15 cellular contexts compared by ENCODE assay signal in the genomic region with DNA sequence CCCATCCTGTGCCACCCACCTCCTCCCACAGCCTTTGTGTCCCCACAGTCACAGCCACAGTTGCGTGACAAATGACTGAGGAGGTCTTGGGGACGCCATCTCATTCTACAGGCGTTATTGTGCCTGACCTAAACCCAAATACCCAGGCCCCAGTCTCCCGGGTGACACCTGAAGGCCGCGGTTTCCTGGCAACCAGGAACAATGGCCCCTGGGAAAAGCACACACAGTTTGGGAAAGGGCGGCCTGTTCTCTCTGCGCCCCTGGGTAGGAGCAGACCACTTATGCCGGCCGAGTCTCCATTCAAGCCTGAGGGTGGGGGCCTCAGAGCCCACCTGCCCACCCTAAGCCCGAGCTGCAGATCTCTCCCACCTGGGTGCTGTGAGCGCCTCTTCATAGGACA. TPM values are rescaled to one million over a fixed set of nuclear protein-coding genes. Genes with fewer than 3 reads are reported as not detected.
A peak's percentile ranks its signal among the peaks of the same experiment; 100 is the strongest.
DNase-seq lines count a peak whose midpoint lies in the region; ATAC-seq, FAIRE-seq and TF ChIP-seq lines count a peak whose summit lies in the region.
"Had no signal": no experiment of that assay in that cellular context is flagged by ENCODE, and none has a peak within 500 bp of the region (broad histone marks: within the 10 kb centered on the region; RNA-seq: fewer than 3 reads in every experiment).

No MANE protein-coding gene starts in this region.

- H3K4me2 ChIP-seq in BLaER1: peak overlapping the region; percentile 69
- H3K4me2 ChIP-seq in BLaER1 treated with 17β-estradiol and CSF1 and Interleukin-3, amounts not matched to agents 10 nM and 100 nM: peak overlapping the region in 6 of 11 experiments; percentile 73 to 85 (median 80); a peak in 6 of 22 replicates

- no peak for ATAC-seq in SK-N-SH treated with all-trans-retinoic acid at 6 μM for 48 hours

- no peaks in the 10 kb centered on the region for H3K27me3 ChIP-seq in BLaER1
- peaks cover 0 to 12% (median 0%) of the 10 kb centered on the region in 11 experiments; a peak in 3 of 22 replicates for H3K27me3 ChIP-seq in BLaER1 treated with 17β-estradiol and CSF1 and Interleukin-3, amounts not matched to agents 10 nM and 100 nM

- H3K36me3 ChIP-seq in BLaER1 (no peaks in the 10 kb centered on the region), kidney (ENCODE audit: control insufficient read depth in 1 of 2, insufficient read depth in 2 of 2, low read length in 2 of 2) (no peaks in the 10 kb centered on the region)
- H3K36me3 ChIP-seq in BLaER1 treated with 17β-estradiol and CSF1 and Interleukin-3, amounts not matched to agents 10 nM and 100 nM: no peaks in the 10 kb centered on the region

- DNase-seq in NCI-H1930 (lab: John Stamatoyannopoulos, UW): peak; percentile 9
- DNase-seq in kidney: peak; percentile 44
- no peak for DNase-seq in NCI-H1436 treated with DMSO at 0.1 percent for 48 hours (lab: John Stamatoyannopoulos, UW)
- no peak for DNase-seq in GF-D8 (lab: John Stamatoyannopoulos, UW)
- no peak for DNase-seq in activated gamma-delta T cell (lab: John Stamatoyannopoulos, UW)
- DNase-seq: CD4-positive, alpha-beta memory T cell; GDM1; NCI-H2029 treated with DMSO at 0.1 percent for 48 hours; NCI-H524; Right ventricle myocardium superior had no signal

- H3K9ac ChIP-seq in BLaER1 (no peak overlapping the region), kidney (ENCODE audit: low read length in 2 of 2) (no peak overlapping the region)
- no peak overlapping the region for H3K9ac ChIP-seq in BLaER1 treated with 17β-estradiol and CSF1 and Interleukin-3, amounts not matched to agents 10 nM and 100 nM

- H4K20me1 ChIP-seq in BLaER1: 0 out of 2 replicates have a peak, but pooled peaks cover 7% of the 10 kb centered on the region
- peaks cover 0 to 6% (median 0%) of the 10 kb centered on the region in 11 experiments; a peak in 2 of 22 replicates for H4K20me1 ChIP-seq in BLaER1 treated with 17β-estradiol and CSF1 and Interleukin-3, amounts not matched to agents 10 nM and 100 nM

- no peak overlapping the region for H3K4me3 ChIP-seq in BLaER1
- H3K4me3 ChIP-seq in BLaER1 treated with 17β-estradiol and CSF1 and Interleukin-3, amounts not matched to agents 10 nM and 100 nM: no peak overlapping the region
- no peak overlapping the region for H3K4me3 ChIP-seq in kidney (ENCODE audit: low read length in 2 of 2)

- no peak for FAIRE-seq in kidney (lab: Jason Lieb, UNC)

- H3K4me1 ChIP-seq in BLaER1 (peaks cover 75% of the 10 kb centered on the region), kidney (ENCODE audit: control insufficient read depth in 1 of 2, insufficient read depth in 1 of 2, low read depth in 1 of 2, low read length in 2 of 2) (no peaks in the 10 kb centered on the region)
- H3K4me1 ChIP-seq in BLaER1 treated with 17β-estradiol and CSF1 and Interleukin-3, amounts not matched to agents 10 nM and 100 nM: peaks cover 37 to 71% (median 60%) of the 10 kb centered on the region in 10 experiments

- no peaks in the 10 kb centered on the region for H3K9me3 ChIP-seq in BLaER1
- peaks cover 0 to 4% (median 0%) of the 10 kb centered on the region in 11 experiments; a peak in 1 of 22 replicates for H3K9me3 ChIP-seq in BLaER1 treated with 17β-estradiol and CSF1 and Interleukin-3, amounts not matched to agents 10 nM and 100 nM (replicated peaks in 1 of 11)
- H3K9me3 ChIP-seq in kidney (ENCODE audit: control insufficient read depth in 1 of 2, low read length in 2 of 2): no peaks in the 10 kb centered on the region

- H3K27ac ChIP-seq in BLaER1 (no peak overlapping the region), kidney (ENCODE audit: low read depth in 2 of 2, low read length in 2 of 2) (no peak overlapping the region)
- no peak overlapping the region for H3K27ac ChIP-seq in BLaER1 treated with 17β-estradiol and CSF1 and Interleukin-3, amounts not matched to agents 10 nM and 100 nM

- intact Hi-C loops in kidney (cut with DNase I): no loop called here

- TF ChIP-seq CTCF in kidney (IDR thresholded peaks at IDR 0.05; ENCODE audit: borderline replicate concordance, extremely low read depth, insufficient read depth): no peak

TF ChIP-seq in SK-N-SH treated with all-trans-retinoic acid at 6 μM for 48 hours, 23 proteins besides CTCF, POLR2A, EP300 and RAD21:
- no peak for TF ChIP-seq ZNF70 (CRISPR knock-in tag; IDR thresholded peaks at IDR 0.05)
- no peak for TF ChIP-seq PPARA (CRISPR knock-in tag; IDR thresholded peaks at IDR 0.05; ENCODE audit: borderline replicate concordance)
- TF ChIP-seq, protein P1, sequence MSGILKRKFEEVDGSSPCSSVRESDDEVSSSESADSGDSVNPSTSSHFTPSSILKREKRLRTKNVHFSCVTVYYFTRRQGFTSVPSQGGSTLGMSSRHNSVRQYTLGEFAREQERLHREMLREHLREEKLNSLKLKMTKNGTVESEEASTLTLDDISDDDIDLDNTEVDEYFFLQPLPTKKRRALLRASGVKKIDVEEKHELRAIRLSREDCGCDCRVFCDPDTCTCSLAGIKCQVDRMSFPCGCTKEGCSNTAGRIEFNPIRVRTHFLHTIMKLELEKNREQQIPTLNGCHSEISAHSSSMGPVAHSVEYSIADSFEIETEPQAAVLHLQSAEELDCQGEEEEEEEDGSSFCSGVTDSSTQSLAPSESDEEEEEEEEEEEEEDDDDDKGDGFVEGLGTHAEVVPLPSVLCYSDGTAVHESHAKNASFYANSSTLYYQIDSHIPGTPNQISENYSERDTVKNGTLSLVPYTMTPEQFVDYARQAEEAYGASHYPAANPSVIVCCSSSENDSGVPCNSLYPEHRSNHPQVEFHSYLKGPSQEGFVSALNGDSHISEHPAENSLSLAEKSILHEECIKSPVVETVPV (CRISPR knock-in tag; IDR thresholded peaks at IDR 0.05): no peak
- TF ChIP-seq, protein P2, sequence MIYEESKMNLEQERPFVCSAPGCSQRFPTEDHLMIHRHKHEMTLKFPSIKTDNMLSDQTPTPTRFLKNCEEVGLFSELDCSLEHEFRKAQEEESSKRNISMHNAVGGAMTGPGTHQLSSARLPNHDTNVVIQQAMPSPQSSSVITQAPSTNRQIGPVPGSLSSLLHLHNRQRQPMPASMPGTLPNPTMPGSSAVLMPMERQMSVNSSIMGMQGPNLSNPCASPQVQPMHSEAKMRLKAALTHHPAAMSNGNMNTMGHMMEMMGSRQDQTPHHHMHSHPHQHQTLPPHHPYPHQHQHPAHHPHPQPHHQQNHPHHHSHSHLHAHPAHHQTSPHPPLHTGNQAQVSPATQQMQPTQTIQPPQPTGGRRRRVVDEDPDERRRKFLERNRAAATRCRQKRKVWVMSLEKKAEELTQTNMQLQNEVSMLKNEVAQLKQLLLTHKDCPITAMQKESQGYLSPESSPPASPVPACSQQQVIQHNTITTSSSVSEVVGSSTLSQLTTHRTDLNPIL (CRISPR knock-in tag; IDR thresholded peaks at IDR 0.05; ENCODE audit: low read depth): no peak
- TF ChIP-seq ISL1 (CRISPR knock-in tag; IDR thresholded peaks at IDR 0.05): no peak
- TF ChIP-seq, protein P3, sequence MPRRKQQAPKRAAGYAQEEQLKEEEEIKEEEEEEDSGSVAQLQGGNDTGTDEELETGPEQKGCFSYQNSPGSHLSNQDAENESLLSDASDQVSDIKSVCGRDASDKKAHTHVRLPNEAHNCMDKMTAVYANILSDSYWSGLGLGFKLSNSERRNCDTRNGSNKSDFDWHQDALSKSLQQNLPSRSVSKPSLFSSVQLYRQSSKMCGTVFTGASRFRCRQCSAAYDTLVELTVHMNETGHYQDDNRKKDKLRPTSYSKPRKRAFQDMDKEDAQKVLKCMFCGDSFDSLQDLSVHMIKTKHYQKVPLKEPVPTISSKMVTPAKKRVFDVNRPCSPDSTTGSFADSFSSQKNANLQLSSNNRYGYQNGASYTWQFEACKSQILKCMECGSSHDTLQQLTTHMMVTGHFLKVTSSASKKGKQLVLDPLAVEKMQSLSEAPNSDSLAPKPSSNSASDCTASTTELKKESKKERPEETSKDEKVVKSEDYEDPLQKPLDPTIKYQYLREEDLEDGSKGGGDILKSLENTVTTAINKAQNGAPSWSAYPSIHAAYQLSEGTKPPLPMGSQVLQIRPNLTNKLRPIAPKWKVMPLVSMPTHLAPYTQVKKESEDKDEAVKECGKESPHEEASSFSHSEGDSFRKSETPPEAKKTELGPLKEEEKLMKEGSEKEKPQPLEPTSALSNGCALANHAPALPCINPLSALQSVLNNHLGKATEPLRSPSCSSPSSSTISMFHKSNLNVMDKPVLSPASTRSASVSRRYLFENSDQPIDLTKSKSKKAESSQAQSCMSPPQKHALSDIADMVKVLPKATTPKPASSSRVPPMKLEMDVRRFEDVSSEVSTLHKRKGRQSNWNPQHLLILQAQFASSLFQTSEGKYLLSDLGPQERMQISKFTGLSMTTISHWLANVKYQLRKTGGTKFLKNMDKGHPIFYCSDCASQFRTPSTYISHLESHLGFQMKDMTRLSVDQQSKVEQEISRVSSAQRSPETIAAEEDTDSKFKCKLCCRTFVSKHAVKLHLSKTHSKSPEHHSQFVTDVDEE (CRISPR knock-in tag; IDR thresholded peaks at IDR 0.05): no peak
- TF ChIP-seq, protein P4, sequence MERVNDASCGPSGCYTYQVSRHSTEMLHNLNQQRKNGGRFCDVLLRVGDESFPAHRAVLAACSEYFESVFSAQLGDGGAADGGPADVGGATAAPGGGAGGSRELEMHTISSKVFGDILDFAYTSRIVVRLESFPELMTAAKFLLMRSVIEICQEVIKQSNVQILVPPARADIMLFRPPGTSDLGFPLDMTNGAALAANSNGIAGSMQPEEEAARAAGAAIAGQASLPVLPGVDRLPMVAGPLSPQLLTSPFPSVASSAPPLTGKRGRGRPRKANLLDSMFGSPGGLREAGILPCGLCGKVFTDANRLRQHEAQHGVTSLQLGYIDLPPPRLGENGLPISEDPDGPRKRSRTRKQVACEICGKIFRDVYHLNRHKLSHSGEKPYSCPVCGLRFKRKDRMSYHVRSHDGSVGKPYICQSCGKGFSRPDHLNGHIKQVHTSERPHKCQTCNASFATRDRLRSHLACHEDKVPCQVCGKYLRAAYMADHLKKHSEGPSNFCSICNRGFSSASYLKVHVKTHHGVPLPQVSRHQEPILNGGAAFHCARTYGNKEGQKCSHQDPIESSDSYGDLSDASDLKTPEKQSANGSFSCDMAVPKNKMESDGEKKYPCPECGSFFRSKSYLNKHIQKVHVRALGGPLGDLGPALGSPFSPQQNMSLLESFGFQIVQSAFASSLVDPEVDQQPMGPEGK (CRISPR knock-in tag; IDR thresholded peaks at IDR 0.05; ENCODE audit: borderline replicate concordance): no peak
- TF ChIP-seq OSR1 (CRISPR knock-in tag; IDR thresholded peaks at IDR 0.05): no peak
- TF ChIP-seq TOX (CRISPR knock-in tag; IDR thresholded peaks at IDR 0.05; ENCODE audit: borderline replicate concordance): no peak

RNA-seq across cellular contexts. Expression of a gene that starts 51.6 kb away (rescaled TPM):
- 0.35 TPM for total RNA-seq in kidney
- polyA plus RNA-seq in kidney (ENCODE audit: insufficient read depth, low read depth, low replicate concordance): 0.06 TPM
- total RNA-seq: SK-MEL-5 had no signal
- polyA plus RNA-seq: IgD-negative memory B cell had no signal

Comparison
In these comparisons a context has a peak if more than half of its experiments do, and no peak if none do; other contexts are left out.
1. DNase-seq: peak in NCI-H1930 (2 of 2) and kidney (single experiment); none in NCI-H1436 treated with DMSO at 0.1 percent for 48 hours (single experiment), GF-D8 (single experiment) and activated gamma-delta T cell (single experiment).